8 cellular contexts compared by ENCODE assay signal in genomic region chr1:244801246-244801645, GRCh38. TPM values are rescaled to one million over a fixed set of nuclear protein-coding genes. Genes with fewer than 3 reads are reported as not detected.
DNase-seq lines count a peak whose midpoint lies in the region; ATAC-seq and TF ChIP-seq lines count a peak whose summit lies in the region.

No MANE protein-coding gene starts in this region.

- DNase-seq in Ammon's horn (ENCODE audit: low spot score), result peak; percentile 45
- peak; percentile 28 to 55 for DNase-seq in HL-60 (ENCODE audit: low read depth in 1 of 2, low spot score in 1 of 2)
- DNase-seq in adrenal gland, result peak; percentile 34 to 67 (median 51)
- DNase-seq in iPS-NIHi7 (ENCODE audit: extremely low spot score), result peak; percentile 65
- DNase-seq in stimulated activated CD8-positive, alpha-beta memory T cell treated with anti-CD3 and anti-CD28 coated beads, Interleukin-12 subunit alpha, Interleukin-12 subunit beta, amount 100 ng/mL, for 24 hours (ENCODE audit: extremely low read depth), result peak; percentile 15
- DNase-seq in T1000 (lab: John Stamatoyannopoulos, UW), result no peak

- H3K79me2 ChIP-seq in SU-DHL-6 (ENCODE audit: insufficient read depth, low read length), result no peaks in the 10 kb centered on the region

- H3K9me3 ChIP-seq in SU-DHL-6 (ENCODE audit: insufficient read depth, low read length) (no peaks in the 10 kb centered on the region), adrenal gland (replicated peaks in 1 of 3) (no peaks in the 10 kb centered on the region)

- H3K36me3 ChIP-seq in SU-DHL-6 (ENCODE audit: low read length) (no peaks in the 10 kb centered on the region), adrenal gland (replicated peaks in 1 of 2) (no peaks in the 10 kb centered on the region)

- H3K27me3 ChIP-seq in HL-60 (ENCODE audit: insufficient read depth, poor library complexity, severe bottlenecking) (no peaks in the 10 kb centered on the region), SU-DHL-6 (ENCODE audit: low read length) (no peaks in the 10 kb centered on the region), adrenal gland (no peaks in the 10 kb centered on the region)

- TF ChIP-seq CTCF in HL-60 (IDR thresholded peaks at IDR 0.05; ENCODE audit: insufficient read depth, low read length) (peak; percentile 46), SU-DHL-6 (IDR thresholded peaks at IDR 0.05; ENCODE audit: insufficient read depth, low read length, poor library complexity, severe bottlenecking) (peak; percentile 78), adrenal gland (IDR thresholded peaks at IDR 0.05) (peak; percentile 54 to 73 (median 69))

- ATAC-seq in GM18909 (IDR thresholded peaks at IDR 0.05; ENCODE audit: poor library complexity, unreplicated experiment), result peak; percentile 86

- intact Hi-C loops in adrenal gland (cut with DNase I), result loop anchor here in 1 of 2 donors (5.0 kb wide), 1 partner anchor 246 kb away; no protein-coding TSS in a partner anchor

- 30 to 31% (median 30%) methylated on average over 14 of the region's 14 CpGs for WGBS in adrenal gland, 4 donors

- H3K9ac ChIP-seq in SU-DHL-6 (ENCODE audit: low read length), result no peak overlapping the region

- peak overlapping the region; percentile 13 for H3K4me2 ChIP-seq in SU-DHL-6 (ENCODE audit: low read depth, low read length, poor library complexity, severe bottlenecking)

- H3F3A ChIP-seq in SU-DHL-6 (ENCODE audit: insufficient read depth), result no peaks in the 10 kb centered on the region

- H4K20me1 ChIP-seq in SU-DHL-6 (ENCODE audit: low read depth, low read length), result no peaks in the 10 kb centered on the region

- no peaks in the 10 kb centered on the region for H3K4me1 ChIP-seq in adrenal gland (replicated peaks in 1 of 2)

- no peak overlapping the region for H3K27ac ChIP-seq in HL-60 (replicated peaks)
- H3K27ac ChIP-seq in SU-DHL-6 (ENCODE audit: low read depth, low read length), result no peak overlapping the region
- H3K27ac ChIP-seq in adrenal gland, result no peak overlapping the region

- H3K4me3 ChIP-seq in HL-60 (replicated peaks; ENCODE audit: insufficient read depth, low read length) (no peak overlapping the region), SU-DHL-6 (ENCODE audit: insufficient read depth, low read length, poor library complexity, severe bottlenecking) (no peak overlapping the region), adrenal gland (no peak overlapping the region)

- H3K9me2 ChIP-seq in SU-DHL-6 (replicated peaks; ENCODE audit: insufficient read depth, low read length), result no peaks in the 10 kb centered on the region

- no peak for TF ChIP-seq POLR2A in adrenal gland (IDR thresholded peaks at IDR 0.05)

- no peak overlapping the region for H2AFZ ChIP-seq in SU-DHL-6 (ENCODE audit: low read depth, low read length, severe bottlenecking)

RNA-seq across cellular contexts. Expression of gene COX20, which starts 34.2 kb away (rescaled TPM):
- 10 to 100 TPM; 32.2 to 78.1 (median 42.5) TPM for total RNA-seq in adrenal gland
- polyA plus RNA-seq in adrenal gland, result 100 to 1,000 TPM; 120 to 265 (median 123) TPM
